1 cellular context compared by ENCODE assay signal in the genomic region with DNA sequence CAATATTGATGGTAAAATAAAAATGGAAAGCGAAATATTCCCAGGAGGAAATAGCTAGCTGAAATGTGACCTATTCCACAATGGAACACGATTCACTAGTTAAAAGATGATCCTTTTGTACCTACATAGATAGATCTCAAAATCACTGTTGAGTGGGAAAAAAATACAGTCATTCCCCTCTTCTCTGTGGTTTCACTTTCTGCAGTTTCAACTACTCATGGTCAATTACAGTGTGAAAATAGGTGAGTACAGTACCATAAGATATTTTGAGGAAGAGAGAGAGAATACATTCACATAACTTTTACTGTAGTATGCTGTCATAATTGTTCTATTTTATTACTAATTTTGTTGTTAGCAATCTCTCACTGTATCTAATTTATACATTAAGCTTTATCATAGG.
TF ChIP-seq lines count a peak whose summit lies in the region.

No MANE protein-coding gene starts in this region.

TF ChIP-seq in SK-N-SH, 30 proteins besides CTCF, POLR2A, EP300 and RAD21 (continued from another document):
- TF ChIP-seq, protein P1, sequence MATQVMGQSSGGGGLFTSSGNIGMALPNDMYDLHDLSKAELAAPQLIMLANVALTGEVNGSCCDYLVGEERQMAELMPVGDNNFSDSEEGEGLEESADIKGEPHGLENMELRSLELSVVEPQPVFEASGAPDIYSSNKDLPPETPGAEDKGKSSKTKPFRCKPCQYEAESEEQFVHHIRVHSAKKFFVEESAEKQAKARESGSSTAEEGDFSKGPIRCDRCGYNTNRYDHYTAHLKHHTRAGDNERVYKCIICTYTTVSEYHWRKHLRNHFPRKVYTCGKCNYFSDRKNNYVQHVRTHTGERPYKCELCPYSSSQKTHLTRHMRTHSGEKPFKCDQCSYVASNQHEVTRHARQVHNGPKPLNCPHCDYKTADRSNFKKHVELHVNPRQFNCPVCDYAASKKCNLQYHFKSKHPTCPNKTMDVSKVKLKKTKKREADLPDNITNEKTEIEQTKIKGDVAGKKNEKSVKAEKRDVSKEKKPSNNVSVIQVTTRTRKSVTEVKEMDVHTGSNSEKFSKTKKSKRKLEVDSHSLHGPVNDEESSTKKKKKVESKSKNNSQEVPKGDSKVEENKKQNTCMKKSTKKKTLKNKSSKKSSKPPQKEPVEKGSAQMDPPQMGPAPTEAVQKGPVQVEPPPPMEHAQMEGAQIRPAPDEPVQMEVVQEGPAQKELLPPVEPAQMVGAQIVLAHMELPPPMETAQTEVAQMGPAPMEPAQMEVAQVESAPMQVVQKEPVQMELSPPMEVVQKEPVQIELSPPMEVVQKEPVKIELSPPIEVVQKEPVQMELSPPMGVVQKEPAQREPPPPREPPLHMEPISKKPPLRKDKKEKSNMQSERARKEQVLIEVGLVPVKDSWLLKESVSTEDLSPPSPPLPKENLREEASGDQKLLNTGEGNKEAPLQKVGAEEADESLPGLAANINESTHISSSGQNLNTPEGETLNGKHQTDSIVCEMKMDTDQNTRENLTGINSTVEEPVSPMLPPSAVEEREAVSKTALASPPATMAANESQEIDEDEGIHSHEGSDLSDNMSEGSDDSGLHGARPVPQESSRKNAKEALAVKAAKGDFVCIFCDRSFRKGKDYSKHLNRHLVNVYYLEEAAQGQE (IDR thresholded peaks at IDR 0.05; ENCODE audit: low read depth, low read length) = no peak
- TF ChIP-seq JUND (IDR thresholded peaks at IDR 0.05) = no peak
- TF ChIP-seq MXI1 (IDR thresholded peaks at IDR 0.05; ENCODE audit: low read depth, low read length) = no peak
- no peak for TF ChIP-seq TCF12 (IDR thresholded peaks at IDR 0.05)
- TF ChIP-seq NFIC (IDR thresholded peaks at IDR 0.05; ENCODE audit: borderline replicate concordance) = no peak
- no peak for TF ChIP-seq FOXM1 (IDR thresholded peaks at IDR 0.05; ENCODE audit: low read depth)
- no peak for TF ChIP-seq CHD2 (IDR thresholded peaks at IDR 0.05; ENCODE audit: low read length, partially characterized antibody)
- TF ChIP-seq GABPA (IDR thresholded peaks at IDR 0.05; ENCODE audit: low read depth) = no peak
